ENCODE assay signal across 13 cellular contexts in genomic region chr22:44648821-44649566, GRCh38. TPM values are rescaled to one million over a fixed set of nuclear protein-coding genes. Genes with fewer than 3 reads are reported as not detected.
DNase-seq lines count a peak whose midpoint lies in the region; ATAC-seq and TF ChIP-seq lines count a peak whose summit lies in the region.
"Had no signal": no experiment of that assay in that cellular context is flagged by ENCODE, and none has a peak within 500 bp of the region (broad histone marks: within the 10 kb centered on the region; RNA-seq: fewer than 3 reads in every experiment).

No MANE protein-coding gene starts in this region.

- H3K4me1 ChIP-seq in adipocyte (ENCODE audit: control insufficient read depth, insufficient read depth, low read length) (peaks cover 12% of the 10 kb centered on the region), gastroesophageal sphincter (peaks cover 0 to 9% (median 0%) of the 10 kb centered on the region in 3 donors), osteoblast (ENCODE audit: insufficient read depth, low read length) (no peaks in the 10 kb centered on the region)

- no peaks in the 10 kb centered on the region for H4K20me1 ChIP-seq in osteoblast (ENCODE audit: insufficient read depth, low read length)

- H3K36me3 Mint-ChIP-seq in endothelial cell (ENCODE audit: low read depth, unreplicated experiment), result no peaks in the 10 kb centered on the region
- H3K36me3 Mint-ChIP-seq: activated naive CD8-positive, alpha-beta T cell had no signal

- no peak overlapping the region for H3K4me3 Mint-ChIP-seq in endothelial cell (ENCODE audit: unreplicated experiment)
- H3K4me3 Mint-ChIP-seq: activated naive CD8-positive, alpha-beta T cell had no signal

- H3K9me3 ChIP-seq in adipocyte (ENCODE audit: control insufficient read depth, low read length) (peaks cover 11% of the 10 kb centered on the region), gastroesophageal sphincter (no peaks in the 10 kb centered on the region), osteoblast (ENCODE audit: low read depth, low read length) (no peaks in the 10 kb centered on the region)

- 48 to 64% methylated on average over 3 to 4 of the region's 20 CpGs for WGBS in gastroesophageal sphincter (ENCODE audit: low coverage in 1 of 2), 2 donors

- peak; percentile 86 for ATAC-seq in gastroesophageal sphincter
- no peak for ATAC-seq in HG03039 (IDR thresholded peaks at IDR 0.05; ENCODE audit: unreplicated experiment)
- ATAC-seq in GM18909 (IDR thresholded peaks at IDR 0.05; ENCODE audit: poor library complexity, unreplicated experiment), result no peak
- ATAC-seq: Panc1 had no signal

- TF ChIP-seq CTCF in gastroesophageal sphincter (IDR thresholded peaks at IDR 0.05), result no peak
- TF ChIP-seq CTCF in osteoblast (IDR thresholded peaks at IDR 0.05; ENCODE audit: extremely low read depth, low read depth, low read length), result no peak
- no peak for TF ChIP-seq CTCF in endothelial cell (IDR thresholded peaks at IDR 0.05; ENCODE audit: unreplicated experiment)

- no peak overlapping the region for H3K27ac Mint-ChIP-seq in endothelial cell (ENCODE audit: unreplicated experiment)
- H3K27ac Mint-ChIP-seq: activated naive CD8-positive, alpha-beta T cell had no signal

- H3K27ac ChIP-seq in gastroesophageal sphincter, result peak overlapping the region in 3 of 4 donors; percentile 57 to 63 (median 61)
- no peak overlapping the region for H3K27ac ChIP-seq in osteoblast (ENCODE audit: low read depth, low read length)

- H3K9ac ChIP-seq in adipocyte (ENCODE audit: low read length), result peak overlapping the region; percentile 79

- H2AFZ ChIP-seq in osteoblast (ENCODE audit: low read length), result no peak overlapping the region

- H3K36me3 ChIP-seq in adipocyte (ENCODE audit: control insufficient read depth, insufficient read depth, low read length, severe bottlenecking) (no peaks in the 10 kb centered on the region), gastroesophageal sphincter (no peaks in the 10 kb centered on the region), osteoblast (ENCODE audit: insufficient read depth, low read length) (no peaks in the 10 kb centered on the region)

- no peak for TF ChIP-seq POLR2A in gastroesophageal sphincter (IDR thresholded peaks at IDR 0.05)

- H3K27me3 ChIP-seq in adipocyte (replicated peaks; ENCODE audit: control insufficient read depth, insufficient read depth, low read length), result peaks cover 4% of the 10 kb centered on the region
- peaks cover 34% of the 10 kb centered on the region for H3K27me3 ChIP-seq in gastroesophageal sphincter
- peaks cover 13% of the 10 kb centered on the region for H3K27me3 ChIP-seq in osteoblast (ENCODE audit: insufficient read depth, low read length)

- peak overlapping the region; percentile 36 for H3K4me3 ChIP-seq in adipocyte (ENCODE audit: low read length)
- H3K4me3 ChIP-seq in gastroesophageal sphincter, result peak overlapping the region in 1 of 2 donors; percentile 14
- no peak overlapping the region for H3K4me3 ChIP-seq in osteoblast (ENCODE audit: insufficient read depth, low read length)

- no peaks in the 10 kb centered on the region for H3K79me2 ChIP-seq in osteoblast (ENCODE audit: insufficient read depth, low read length)

- TF ChIP-seq EP300 in gastroesophageal sphincter (IDR thresholded peaks at IDR 0.05), result no peak

- H3K9me3 Mint-ChIP-seq in endothelial cell (ENCODE audit: unreplicated experiment), result no peaks in the 10 kb centered on the region

- H3K4me2 ChIP-seq in osteoblast (ENCODE audit: insufficient read depth, low read length), result no peak overlapping the region

- peaks cover 5% of the 10 kb centered on the region for H3K4me1 Mint-ChIP-seq in endothelial cell (ENCODE audit: unreplicated experiment)

- no peaks in the 10 kb centered on the region for H3K27me3 Mint-ChIP-seq in endothelial cell (ENCODE audit: unreplicated experiment)
- H3K27me3 Mint-ChIP-seq: activated naive CD8-positive, alpha-beta T cell had no signal

- DNase-seq in AG20443 (ENCODE audit: low spot score), result peak; percentile 91
- DNase-seq in adipocyte (ENCODE audit: low read depth), result peak; percentile 93
- DNase-seq in osteoblast (ENCODE audit: insufficient read length, low spot score, missing footprints), result peak; percentile 51
- DNase-seq in endothelial cell (ENCODE audit: low spot score), result no peak
- DNase-seq in NCI-H345 treated with DMSO at 0.1 percent for 48 hours (lab: John Stamatoyannopoulos, UW; ENCODE audit: unreplicated experiment), result no peak
- DNase-seq: activated CD4-positive, CD25-positive, alpha-beta regulatory T cell treated with anti-CD3 and anti-CD28 coated beads, Interleukin-2, amount 50 U/mL, for 72 hours; C1 segment of cervical spinal cord; NCI-H1092 treated with DMSO at 0.1 percent for 48 hours had no signal

RNA-seq across cellular contexts. Expression of gene PRR5, which starts 53.0 kb away (rescaled TPM):
- total RNA-seq in gastroesophageal sphincter, result 1 to 10 TPM; 4.2 to 9.8 (median 7.1) TPM
- total RNA-seq in osteoblast, result 13.0 and 14.8 TPM in 2 replicates
- 40.5 TPM for total RNA-seq in endothelial cell (ENCODE audit: unreplicated experiment)

Comparison
In these comparisons a context has a peak if more than half of its experiments do, and no peak if none do; other contexts are left out.
1. DNase-seq: peak in AG20443 (single experiment), adipocyte (single experiment) and osteoblast (single experiment); none in endothelial cell (single experiment) and NCI-H345 treated with DMSO at 0.1 percent for 48 hours (single experiment).